In the genomic region with DNA sequence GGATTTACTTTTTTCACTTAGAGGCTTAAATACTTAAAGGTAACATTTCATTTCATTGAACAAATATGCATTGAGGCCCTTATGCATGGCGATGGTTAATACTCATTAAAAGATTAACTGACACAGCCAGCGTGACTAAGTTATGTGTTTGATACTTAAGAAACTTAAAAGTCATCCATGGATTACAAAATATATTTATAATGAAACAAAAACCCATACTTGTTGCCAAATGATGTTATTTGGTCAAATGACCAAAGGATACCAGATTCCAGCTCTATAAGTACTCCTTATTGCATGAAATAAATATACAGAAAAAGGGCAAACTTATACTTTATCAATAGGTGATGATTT, we compare ENCODE assay signal across 18 cellular contexts. TPM values are rescaled to one million over a fixed set of nuclear protein-coding genes. Genes with fewer than 3 reads are reported as not detected.
DNase-seq lines count a peak whose midpoint lies in the region; ATAC-seq and TF ChIP-seq lines count a peak whose summit lies in the region.
"Had no signal": no experiment of that assay in that cellular context is flagged by ENCODE, and none has a peak within 500 bp of the region (broad histone marks: within the 10 kb centered on the region; RNA-seq: fewer than 3 reads in every experiment).

No MANE protein-coding gene starts in this region.

- H3K79me2 ChIP-seq in GM23248 (ENCODE audit: insufficient read depth), result no peaks in the 10 kb centered on the region
- no peaks in the 10 kb centered on the region for H3K79me2 ChIP-seq in smooth muscle cell (ENCODE audit: low read depth)

- H2AFZ ChIP-seq in GM23248 (peak overlapping the region; percentile 4), smooth muscle cell (ENCODE audit: low read depth) (no peak overlapping the region)

- H3K27ac ChIP-seq in GM23248, result peak overlapping the region; percentile 73
- peak overlapping the region; percentile 89 for H3K27ac ChIP-seq in SJSA1
- H3K27ac ChIP-seq in smooth muscle cell (ENCODE audit: low read depth), result peak overlapping the region; percentile 18
- no peak overlapping the region for H3K27ac ChIP-seq in CD8-positive, alpha-beta T cell (ENCODE audit: low read depth, low read length)
- no peak overlapping the region for H3K27ac ChIP-seq in gastrocnemius medialis
- H3K27ac ChIP-seq: C4-2B, HL-60 had no signal

- H3K9me3 ChIP-seq in GM23248 (ENCODE audit: low read depth) (no peaks in the 10 kb centered on the region), SJSA1 (replicated peaks) (no peaks in the 10 kb centered on the region), smooth muscle cell (replicated peaks; ENCODE audit: low read depth) (no peaks in the 10 kb centered on the region), gastrocnemius medialis (no peaks in the 10 kb centered on the region)
- no peaks in the 10 kb centered on the region for H3K9me3 ChIP-seq in CD8-positive, alpha-beta T cell (ENCODE audit: low read length)
- H3K9me3 ChIP-seq: SK-N-SH had no signal

- peaks cover 36% of the 10 kb centered on the region for H3K4me1 ChIP-seq in GM23248 (ENCODE audit: insufficient read depth)
- peaks cover 28% of the 10 kb centered on the region for H3K4me1 ChIP-seq in SJSA1 (replicated peaks)
- no peaks in the 10 kb centered on the region for H3K4me1 ChIP-seq in smooth muscle cell (ENCODE audit: low read depth)
- H3K4me1 ChIP-seq in CD8-positive, alpha-beta T cell (ENCODE audit: insufficient read depth, low read length), result no peaks in the 10 kb centered on the region
- peaks cover 7 to 11% of the 10 kb centered on the region in 2 donors for H3K4me1 ChIP-seq in gastrocnemius medialis

- no peaks in the 10 kb centered on the region for H3K36me3 Mint-ChIP-seq in CD8-positive, alpha-beta T cell
- H3K36me3 Mint-ChIP-seq: IgD-negative memory B cell had no signal

- H3K27me3 ChIP-seq in GM23248 (replicated peaks; ENCODE audit: insufficient read depth) (no peaks in the 10 kb centered on the region), SJSA1 (replicated peaks) (no peaks in the 10 kb centered on the region), smooth muscle cell (ENCODE audit: low read depth) (no peaks in the 10 kb centered on the region), gastrocnemius medialis (no peaks in the 10 kb centered on the region)
- H3K27me3 ChIP-seq in CD8-positive, alpha-beta T cell (ENCODE audit: insufficient read depth, low read length), result no peaks in the 10 kb centered on the region

- no peaks in the 10 kb centered on the region for H3K9me3 Mint-ChIP-seq in CD8-positive, alpha-beta T cell

- H3K9me2 ChIP-seq in GM23248 (ENCODE audit: insufficient read depth), result no peaks in the 10 kb centered on the region
- H3K9me2 ChIP-seq: SK-N-SH had no signal

- intact Hi-C loops in CD8-positive, alpha-beta T cell (cut with DNase I, micrococcal nuclease), result no loop called here
- intact Hi-C loops in gastrocnemius medialis (cut with DNase I; ENCODE audit: low total_unique reads), result no loop called here

- H3K4me3 Mint-ChIP-seq in CD8-positive, alpha-beta T cell, result no peak overlapping the region
- H3K4me3 Mint-ChIP-seq: IgD-negative memory B cell had no signal

- TF ChIP-seq POLR2A in gastrocnemius medialis (IDR thresholded peaks at IDR 0.05), result no peak

- H3K27ac Mint-ChIP-seq in CD8-positive, alpha-beta T cell, result no peak overlapping the region
- H3K27ac Mint-ChIP-seq: IgD-negative memory B cell had no signal

- H3K4me3 ChIP-seq in GM23248, result no peak overlapping the region
- no peak overlapping the region for H3K4me3 ChIP-seq in SJSA1
- H3K4me3 ChIP-seq in smooth muscle cell, result no peak overlapping the region
- no peak overlapping the region for H3K4me3 ChIP-seq in CD8-positive, alpha-beta T cell (ENCODE audit: low read depth, low read length)
- no peak overlapping the region for H3K4me3 ChIP-seq in gastrocnemius medialis

- POLR2A ChIA-PET in CD8-positive, alpha-beta T cell (lab: Charles Lee), result no interaction called here

- H3K4me1 Mint-ChIP-seq in CD8-positive, alpha-beta T cell (ENCODE audit: low read depth), result no peaks in the 10 kb centered on the region
- H3K4me1 Mint-ChIP-seq: IgD-negative memory B cell had no signal

- in situ Hi-C loops in GM23248 (cut with MboI) (no loop called here), gastrocnemius medialis (cut with MboI; ENCODE audit: low sequenced_read_pairs in 4 of 4) (no loop called here)

- DNase-seq in GM23248, result peak; percentile 59
- DNase-seq in SJSA1 (ENCODE audit: low read depth in 1 of 2, low spot score in 2 of 2), result no peak
- peak; percentile 13 for DNase-seq in fibroblast of peridontal ligament (ENCODE audit: extremely low read depth)
- no peak for DNase-seq in smooth muscle cell (lab: John Stamatoyannopoulos, UW; ENCODE audit: unreplicated experiment)
- DNase-seq in NCI-H2029 treated with DMSO at 0.1 percent for 48 hours (lab: John Stamatoyannopoulos, UW), result no peak
- DNase-seq in CD8-positive, alpha-beta T cell, result no peak
- no peak for DNase-seq in gastrocnemius medialis
- DNase-seq: ACHN, DMS79 treated with DMSO at 0.1 percent for 48 hours, MM.1S, NCI-H1105, NCI-H2081 treated with DMSO at 0.1 percent for 48 hours, NCI-H748 treated with DMSO at 0.1 percent for 48 hours, SHP77, SK-N-SH had no signal

- 27 to 38% methylated on average over 2 of the region's 2 CpGs for WGBS in GM23248 (ENCODE audit: low coverage in 1 of 2, low lambda C conversion rate in 2 of 2, missing lambda C conversion rate in 2 of 2), 2 experiments
- 81% methylated on average over 2 of the region's 2 CpGs for WGBS in smooth muscle cell (ENCODE audit: low lambda C conversion rate)

- H3K4me2 ChIP-seq in GM23248 (ENCODE audit: unreplicated experiment) (peak overlapping the region; percentile 89), smooth muscle cell (no peak overlapping the region)
- H3K4me2 ChIP-seq: SK-N-SH had no signal

- H3F3A ChIP-seq in GM23248 (ENCODE audit: insufficient read depth) (peaks cover 25% of the 10 kb centered on the region), smooth muscle cell (ENCODE audit: low read depth) (no peaks in the 10 kb centered on the region)

- H4K20me1 ChIP-seq in GM23248 (ENCODE audit: insufficient read depth), result no peaks in the 10 kb centered on the region
- H4K20me1 ChIP-seq in smooth muscle cell (ENCODE audit: low read depth), result no peaks in the 10 kb centered on the region

- ATAC-seq in CD8-positive, alpha-beta T cell, result no peak
- no peak for ATAC-seq in gastrocnemius medialis

- TF ChIP-seq CTCF in smooth muscle cell (IDR thresholded peaks at IDR 0.05; ENCODE audit: borderline replicate concordance, insufficient read depth, poor library complexity, severe bottlenecking), result no peak
- TF ChIP-seq CTCF in CD8-positive, alpha-beta T cell (IDR thresholded peaks at IDR 0.05), result no peak
- no peak for TF ChIP-seq CTCF in gastrocnemius medialis (IDR thresholded peaks at IDR 0.05 in 4 of 5, conservative IDR thresholded peaks at IDR 0.05 in 1 of 5)

- H3K27me3 Mint-ChIP-seq in CD8-positive, alpha-beta T cell (ENCODE audit: low read depth), result peaks cover 2% of the 10 kb centered on the region
- H3K27me3 Mint-ChIP-seq: IgD-negative memory B cell had no signal

- CTCF ChIA-PET in CD8-positive, alpha-beta T cell (lab: Charles Lee), result no interaction called here

- H3K9ac ChIP-seq in GM23248 (no peak overlapping the region), smooth muscle cell (ENCODE audit: low read depth) (no peak overlapping the region)
- H3K9ac ChIP-seq: SK-N-SH had no signal

- H3K36me3 ChIP-seq in GM23248 (ENCODE audit: low read depth), result no peaks in the 10 kb centered on the region
- no peaks in the 10 kb centered on the region for H3K36me3 ChIP-seq in SJSA1
- H3K36me3 ChIP-seq in smooth muscle cell (ENCODE audit: low read depth), result no peaks in the 10 kb centered on the region
- H3K36me3 ChIP-seq in CD8-positive, alpha-beta T cell (ENCODE audit: insufficient read depth, low read length), result no peaks in the 10 kb centered on the region
- H3K36me3 ChIP-seq in gastrocnemius medialis, result no peaks in the 10 kb centered on the region

RNA-seq across cellular contexts. Expression of gene ZNF330, which starts 26.7 kb away (rescaled TPM):
- 24.8 and 28.9 TPM in 2 replicates for total RNA-seq in GM23248 (2014; rRNA removed; shearing (Covaris generic))
- 33.2 and 36.1 TPM in 2 replicates for polyA plus RNA-seq in GM23248 (2016; fragmentation: Nextera tagmentation; extraction: Ambion mirVana)
- 52.9 and 64.8 TPM in 2 replicates for total RNA-seq in SJSA1 (2014; rRNA removed; shearing (Covaris generic))
- total RNA-seq in smooth muscle cell, result 21.3 and 26.8 TPM in 2 replicates
- polyA plus RNA-seq in smooth muscle cell, result 19.0 and 23.8 TPM in 2 replicates
- total RNA-seq in CD8-positive, alpha-beta T cell, result 10 to 100 TPM; 44.1 to 44.9 TPM
- total RNA-seq in gastrocnemius medialis, result 10 to 100 TPM; 24.0 to 54.3 (median 36.1) TPM

Comparison
In these comparisons a context has a peak if more than half of its experiments do, and no peak if none do; other contexts are left out.
1. DNase-seq: peak in GM23248 (single experiment) and fibroblast of peridontal ligament (single experiment); none in SJSA1 (0 of 2), smooth muscle cell (single experiment), NCI-H2029 treated with DMSO at 0.1 percent for 48 hours (single experiment), CD8-positive, alpha-beta T cell (0 of 7) and gastrocnemius medialis (0 of 2).
2. H3K27ac ChIP-seq: peak in GM23248 (single experiment), SJSA1 (single experiment) and smooth muscle cell (single experiment); none in CD8-positive, alpha-beta T cell (single experiment) and gastrocnemius medialis (0 of 4).